Comparison of ENCODE assay signal across 1 cellular context in the genomic region with DNA sequence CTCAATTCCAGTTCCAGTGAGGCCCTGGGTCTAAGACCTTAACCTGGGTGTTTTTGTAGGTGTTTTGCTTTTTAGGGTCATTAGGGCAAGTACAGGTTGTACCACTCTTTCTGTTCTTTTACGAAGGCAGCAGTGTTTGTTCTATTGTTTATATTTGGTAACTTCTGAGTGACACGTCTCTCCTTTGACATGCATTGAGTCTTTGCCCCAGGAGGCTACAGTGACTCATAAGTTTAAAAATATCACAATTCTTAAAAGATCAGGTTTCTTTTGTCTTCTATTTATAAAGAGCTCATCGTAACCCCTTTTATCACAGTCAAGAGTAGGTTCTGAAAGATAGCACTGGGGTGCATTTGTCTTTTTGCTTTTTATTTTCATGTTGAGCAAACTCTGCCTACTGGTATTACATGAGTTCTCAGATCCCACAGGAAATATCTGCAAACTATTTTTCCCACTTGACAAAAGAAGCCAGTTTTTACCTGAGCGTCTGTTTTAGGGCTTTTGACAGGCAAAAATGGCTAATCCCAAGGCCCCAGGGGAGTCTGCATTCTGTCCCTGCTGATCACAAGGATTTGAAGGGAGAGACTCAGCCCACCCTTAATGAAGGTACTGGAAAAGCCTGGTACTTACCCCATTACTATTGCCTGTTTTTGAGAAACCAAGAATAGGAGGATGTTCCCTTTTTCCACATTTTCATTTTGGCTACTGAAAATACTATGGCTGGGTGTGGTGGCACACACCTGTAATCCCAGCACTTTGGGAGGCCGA.
A peak's percentile ranks its signal among the peaks of the same experiment; 100 is the strongest.
TF ChIP-seq lines count a peak whose summit lies in the region.

No MANE protein-coding gene starts in this region.

TF ChIP-seq in HepG2, 621 proteins besides CTCF, POLR2A, EP300 and RAD21 (continued from another document):
- TF ChIP-seq EEA1 (CRISPR knock-in tag; IDR thresholded peaks at IDR 0.05; ENCODE audit: borderline replicate concordance), result no peak
- TF ChIP-seq JUNB (CRISPR knock-in tag; IDR thresholded peaks at IDR 0.05; ENCODE audit: borderline replicate concordance), result no peak
- TF ChIP-seq RXRB (CRISPR knock-in tag; IDR thresholded peaks at IDR 0.05; ENCODE audit: borderline replicate concordance), result peak; percentile 60
- TF ChIP-seq ZNF530 (CRISPR knock-in tag; IDR thresholded peaks at IDR 0.05; ENCODE audit: low read depth), result no peak
- TF ChIP-seq SIN3B (IDR thresholded peaks at IDR 0.05; ENCODE audit: low read length), result no peak
- peak; percentile 89 for TF ChIP-seq SOX5 (CRISPR knock-in tag; IDR thresholded peaks at IDR 0.05; ENCODE audit: borderline replicate concordance)
- no peak for TF ChIP-seq TOE1 (CRISPR knock-in tag; IDR thresholded peaks at IDR 0.05)
- no peak for TF ChIP-seq NFYB (CRISPR knock-in tag; IDR thresholded peaks at IDR 0.05)
- no peak for TF ChIP-seq ARID2 (CRISPR knock-in tag; IDR thresholded peaks at IDR 0.05; ENCODE audit: borderline replicate concordance)
- TF ChIP-seq KLF13 (CRISPR knock-in tag; IDR thresholded peaks at IDR 0.05), result no peak
- no peak for TF ChIP-seq TBL1XR1 (IDR thresholded peaks at IDR 0.05; ENCODE audit: borderline replicate concordance, low read length, partially characterized antibody)
- no peak for TF ChIP-seq PTBP1 (IDR thresholded peaks at IDR 0.05; ENCODE audit: low read depth, low read length, poor library complexity, severe bottlenecking)
- TF ChIP-seq, protein P1, sequence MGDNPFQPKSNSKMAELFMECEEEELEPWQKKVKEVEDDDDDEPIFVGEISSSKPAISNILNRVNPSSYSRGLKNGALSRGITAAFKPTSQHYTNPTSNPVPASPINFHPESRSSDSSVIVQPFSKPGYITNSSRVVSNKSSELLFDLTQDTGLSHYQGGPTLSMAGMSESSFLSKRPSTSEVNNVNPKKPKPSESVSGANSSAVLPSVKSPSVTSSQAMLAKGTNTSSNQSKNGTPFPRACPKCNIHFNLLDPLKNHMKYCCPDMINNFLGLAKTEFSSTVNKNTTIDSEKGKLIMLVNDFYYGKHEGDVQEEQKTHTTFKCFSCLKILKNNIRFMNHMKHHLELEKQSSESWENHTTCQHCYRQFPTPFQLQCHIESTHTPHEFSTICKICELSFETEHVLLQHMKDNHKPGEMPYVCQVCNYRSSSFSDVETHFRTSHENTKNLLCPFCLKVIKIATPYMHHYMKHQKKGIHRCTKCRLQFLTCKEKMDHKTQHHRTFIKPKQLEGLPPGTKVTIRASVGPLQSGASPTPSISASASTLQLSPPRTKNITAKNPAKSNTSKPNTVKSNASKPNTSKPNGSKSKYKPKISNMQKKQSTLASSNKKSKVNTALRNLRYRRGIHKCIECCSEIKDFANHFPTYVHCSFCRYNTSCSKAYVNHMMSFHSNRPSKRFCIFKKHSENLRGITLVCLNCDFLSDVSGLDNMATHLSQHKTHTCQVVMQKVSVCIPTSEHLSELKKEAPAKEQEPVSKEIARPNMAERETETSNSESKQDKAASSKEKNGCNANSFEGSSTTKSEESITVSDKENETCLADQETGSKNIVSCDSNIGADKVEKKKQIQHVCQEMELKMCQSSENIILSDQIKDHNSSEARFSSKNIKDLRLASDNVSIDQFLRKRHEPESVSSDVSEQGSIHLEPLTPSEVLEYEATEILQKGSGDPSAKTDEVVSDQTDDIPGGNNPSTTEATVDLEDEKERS (CRISPR knock-in tag; IDR thresholded peaks at IDR 0.05), result no peak
- no peak for TF ChIP-seq YEATS2 (CRISPR knock-in tag; IDR thresholded peaks at IDR 0.05; ENCODE audit: borderline replicate concordance)
- no peak for TF ChIP-seq TEAD3 (CRISPR knock-in tag; optimal IDR thresholded peaks at IDR 0.05; ENCODE audit: borderline replicate concordance)
- no peak for TF ChIP-seq ARNT2 (CRISPR knock-in tag; IDR thresholded peaks at IDR 0.05; ENCODE audit: low read depth)
- TF ChIP-seq RFXANK (CRISPR knock-in tag; IDR thresholded peaks at IDR 0.05), result no peak
- peak; percentile 14; the same call in 1 of the 2 replicates for TF ChIP-seq FOSL1 (CRISPR knock-in tag; IDR thresholded peaks at IDR 0.05; ENCODE audit: borderline replicate concordance)
- TF ChIP-seq XBP1 (CRISPR knock-in tag; IDR thresholded peaks at IDR 0.05), result no peak
- no peak for TF ChIP-seq MZF1 (CRISPR knock-in tag; IDR thresholded peaks at IDR 0.05; ENCODE audit: borderline replicate concordance)
- 0 out of 2 replicates have a peak, but pooled peaks have one; percentile 50 for TF ChIP-seq FOXP4 (CRISPR knock-in tag; IDR thresholded peaks at IDR 0.05)
- TF ChIP-seq FOXA3 (CRISPR knock-in tag; IDR thresholded peaks at IDR 0.05), result peak; percentile 67
- TF ChIP-seq SAP130 (CRISPR knock-in tag; IDR thresholded peaks at IDR 0.05; ENCODE audit: low read depth), result peak; percentile 53
- TF ChIP-seq JUN (CRISPR knock-in tag; IDR thresholded peaks at IDR 0.05), result 0 out of 2 replicates have a peak, but pooled peaks have one; percentile 30
- TF ChIP-seq SOX13 (IDR thresholded peaks at IDR 0.05), result peak; percentile 37; the same call in 1 of the 2 replicates
- TF ChIP-seq SOX13 (CRISPR knock-in tag; conservative IDR thresholded peaks at IDR 0.05 in 1 of 2, IDR thresholded peaks at IDR 0.05 in 1 of 2), result peak in 1 of 2 experiments; percentile 84; a peak in 2 of 4 replicates
- TF ChIP-seq MXI1 (IDR thresholded peaks at IDR 0.05; ENCODE audit: borderline replicate concordance, low read depth, low read length), result no peak
- no peak for TF ChIP-seq ZSCAN12 (CRISPR knock-in tag; IDR thresholded peaks at IDR 0.05)
- TF ChIP-seq MEIS1 (CRISPR knock-in tag; IDR thresholded peaks at IDR 0.05; ENCODE audit: borderline replicate concordance), result no peak
- TF ChIP-seq FOXO1 (CRISPR knock-in tag; IDR thresholded peaks at IDR 0.05), result no peak; the same call in 1 of the 2 replicates
- no peak for TF ChIP-seq ZNF660 (CRISPR knock-in tag; IDR thresholded peaks at IDR 0.05; ENCODE audit: borderline replicate concordance, low read depth)
- TF ChIP-seq SNAPC5 (CRISPR knock-in tag; IDR thresholded peaks at IDR 0.05; ENCODE audit: borderline replicate concordance), result no peak
- no peak for TF ChIP-seq SNAPC2 (CRISPR knock-in tag; IDR thresholded peaks at IDR 0.05)
- TF ChIP-seq NCOA2 (CRISPR knock-in tag; IDR thresholded peaks at IDR 0.05), result peak; percentile 21; the same call in 1 of the 2 replicates
- no peak for TF ChIP-seq SP140L (CRISPR knock-in tag; IDR thresholded peaks at IDR 0.05; ENCODE audit: borderline replicate concordance)
- TF ChIP-seq, protein P2, sequence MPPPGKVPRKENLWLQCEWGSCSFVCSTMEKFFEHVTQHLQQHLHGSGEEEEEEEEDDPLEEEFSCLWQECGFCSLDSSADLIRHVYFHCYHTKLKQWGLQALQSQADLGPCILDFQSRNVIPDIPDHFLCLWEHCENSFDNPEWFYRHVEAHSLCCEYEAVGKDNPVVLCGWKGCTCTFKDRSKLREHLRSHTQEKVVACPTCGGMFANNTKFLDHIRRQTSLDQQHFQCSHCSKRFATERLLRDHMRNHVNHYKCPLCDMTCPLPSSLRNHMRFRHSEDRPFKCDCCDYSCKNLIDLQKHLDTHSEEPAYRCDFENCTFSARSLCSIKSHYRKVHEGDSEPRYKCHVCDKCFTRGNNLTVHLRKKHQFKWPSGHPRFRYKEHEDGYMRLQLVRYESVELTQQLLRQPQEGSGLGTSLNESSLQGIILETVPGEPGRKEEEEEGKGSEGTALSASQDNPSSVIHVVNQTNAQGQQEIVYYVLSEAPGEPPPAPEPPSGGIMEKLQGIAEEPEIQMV (CRISPR knock-in tag; IDR thresholded peaks at IDR 0.05; ENCODE audit: low read depth), result no peak
- peak; percentile 84; the same call in 1 of the 2 replicates for TF ChIP-seq ZNF460 (CRISPR knock-in tag; IDR thresholded peaks at IDR 0.05; ENCODE audit: borderline replicate concordance)
- no peak for TF ChIP-seq TOPORS (CRISPR knock-in tag; IDR thresholded peaks at IDR 0.05)
- TF ChIP-seq NAIF1 (CRISPR knock-in tag; IDR thresholded peaks at IDR 0.05; ENCODE audit: borderline replicate concordance), result no peak
- no peak for TF ChIP-seq GTF3A (CRISPR knock-in tag; conservative IDR thresholded peaks at IDR 0.05)
- no peak for TF ChIP-seq GLI4 (CRISPR knock-in tag; IDR thresholded peaks at IDR 0.05; ENCODE audit: borderline replicate concordance)
- 0 out of 2 replicates have a peak, but pooled peaks have one; percentile 19 for TF ChIP-seq GATA4 (IDR thresholded peaks at IDR 0.05; ENCODE audit: borderline replicate concordance, low read depth)
- TF ChIP-seq HOXA7 (CRISPR knock-in tag; IDR thresholded peaks at IDR 0.05), result no peak
- TF ChIP-seq TBP (CRISPR knock-in tag; IDR thresholded peaks at IDR 0.05), result no peak
- TF ChIP-seq, protein P3, sequence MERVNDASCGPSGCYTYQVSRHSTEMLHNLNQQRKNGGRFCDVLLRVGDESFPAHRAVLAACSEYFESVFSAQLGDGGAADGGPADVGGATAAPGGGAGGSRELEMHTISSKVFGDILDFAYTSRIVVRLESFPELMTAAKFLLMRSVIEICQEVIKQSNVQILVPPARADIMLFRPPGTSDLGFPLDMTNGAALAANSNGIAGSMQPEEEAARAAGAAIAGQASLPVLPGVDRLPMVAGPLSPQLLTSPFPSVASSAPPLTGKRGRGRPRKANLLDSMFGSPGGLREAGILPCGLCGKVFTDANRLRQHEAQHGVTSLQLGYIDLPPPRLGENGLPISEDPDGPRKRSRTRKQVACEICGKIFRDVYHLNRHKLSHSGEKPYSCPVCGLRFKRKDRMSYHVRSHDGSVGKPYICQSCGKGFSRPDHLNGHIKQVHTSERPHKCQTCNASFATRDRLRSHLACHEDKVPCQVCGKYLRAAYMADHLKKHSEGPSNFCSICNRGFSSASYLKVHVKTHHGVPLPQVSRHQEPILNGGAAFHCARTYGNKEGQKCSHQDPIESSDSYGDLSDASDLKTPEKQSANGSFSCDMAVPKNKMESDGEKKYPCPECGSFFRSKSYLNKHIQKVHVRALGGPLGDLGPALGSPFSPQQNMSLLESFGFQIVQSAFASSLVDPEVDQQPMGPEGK (CRISPR knock-in tag; IDR thresholded peaks at IDR 0.05), result no peak
- TF ChIP-seq ZNF569 (CRISPR knock-in tag; IDR thresholded peaks at IDR 0.05; ENCODE audit: borderline replicate concordance), result no peak
- TF ChIP-seq NFYC (CRISPR knock-in tag; IDR thresholded peaks at IDR 0.05), result no peak
- peak; percentile 70 for TF ChIP-seq FOSL2 (CRISPR knock-in tag; IDR thresholded peaks at IDR 0.05)
- no peak for TF ChIP-seq ZNF563 (CRISPR knock-in tag; IDR thresholded peaks at IDR 0.05)
